Comparison of ENCODE assay signal across 23 cellular contexts in the genomic region with DNA sequence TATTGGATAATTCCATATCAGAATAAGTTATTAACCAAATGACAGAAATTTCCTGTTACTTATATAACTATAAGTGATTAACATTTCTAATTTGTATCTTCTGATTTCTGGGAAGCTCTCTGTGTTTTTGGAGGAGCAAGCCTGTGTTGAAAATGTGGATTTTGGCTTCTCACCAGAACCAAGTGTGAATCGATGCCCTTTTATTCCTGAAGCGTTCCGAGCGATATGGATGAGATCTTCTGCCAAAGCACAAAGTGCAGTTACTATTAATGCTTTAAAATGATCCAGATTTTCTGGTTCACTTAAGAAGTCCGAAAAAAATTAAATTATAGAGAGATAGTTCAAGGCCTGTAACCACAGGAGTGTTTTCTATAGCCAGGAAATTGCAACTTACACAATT. TPM values are rescaled to one million over a fixed set of nuclear protein-coding genes. Genes with fewer than 3 reads are reported as not detected.
DNase-seq lines count a peak whose midpoint lies in the region; ATAC-seq and TF ChIP-seq lines count a peak whose summit lies in the region.
"Had no signal": no experiment of that assay in that cellular context is flagged by ENCODE, and none has a peak within 500 bp of the region (broad histone marks: within the 10 kb centered on the region; RNA-seq: fewer than 3 reads in every experiment).

No MANE protein-coding gene starts in this region.

- H3K79me1 ChIP-seq in trophoblast cell (ENCODE audit: low read length): no peaks in the 10 kb centered on the region

- no peaks in the 10 kb centered on the region for H3K79me2 ChIP-seq in trophoblast cell (ENCODE audit: control insufficient read depth, insufficient read depth, low read length, poor library complexity)

- H2BK5ac ChIP-seq in trophoblast cell (ENCODE audit: low read depth, low read length, poor library complexity): no peak overlapping the region

- H2BK120ac ChIP-seq in trophoblast cell (ENCODE audit: insufficient read depth, low read length, poor library complexity): no peak overlapping the region

- ATAC-seq in left lobe of liver: peak; percentile 78
- ATAC-seq: A549, HCT116, K562, Right ventricle myocardium inferior had no signal

- no peak overlapping the region for H3K27ac ChIP-seq in trophoblast cell (ENCODE audit: low read depth, low read length)
- H3K27ac ChIP-seq: A549, C4-2B, PC-9, SJCRH30 had no signal

- H4K8ac ChIP-seq in trophoblast cell (ENCODE audit: low read depth, low read length): no peak overlapping the region

- H2AK5ac ChIP-seq in trophoblast cell (ENCODE audit: low read length): no peak overlapping the region

- H3K4me1 ChIP-seq in BE2C (no peaks in the 10 kb centered on the region), trophoblast cell (ENCODE audit: control insufficient read depth in 1 of 2, insufficient read depth in 2 of 2, low read length in 2 of 2) (no peaks in the 10 kb centered on the region)
- H3K4me1 ChIP-seq: A549, SJCRH30 had no signal

- H3K18ac ChIP-seq in trophoblast cell (ENCODE audit: low read length): no peak overlapping the region

- H4K91ac ChIP-seq in trophoblast cell (ENCODE audit: low read depth, low read length): no peak overlapping the region

- H3K4me3 ChIP-seq in BE2C (ENCODE audit: low read depth, low read length) (no peak overlapping the region), trophoblast cell (ENCODE audit: low read depth, low read length) (no peak overlapping the region)
- H3K4me3 ChIP-seq: A549, K562, PC-9, SJCRH30 had no signal

- H2AFZ ChIP-seq in trophoblast cell (ENCODE audit: insufficient read depth, low read length, poor library complexity): no peak overlapping the region
- H2AFZ ChIP-seq: PC-9 had no signal

- no peak overlapping the region for H3K4me2 ChIP-seq in trophoblast cell (ENCODE audit: low read length)
- H3K4me2 ChIP-seq: A549, PC-9 had no signal

- no peak for TF ChIP-seq CTCF in BE2C (IDR thresholded peaks at IDR 0.05; ENCODE audit: low read depth, low read length)

- H4K12ac ChIP-seq in trophoblast cell (ENCODE audit: low read depth, low read length): no peak overlapping the region

- H3K9ac ChIP-seq in trophoblast cell (ENCODE audit: low read length): no peak overlapping the region

- no peaks in the 10 kb centered on the region for H3K9me3 ChIP-seq in BE2C
- H3K9me3 ChIP-seq in trophoblast cell (ENCODE audit: insufficient read depth, low read depth, low read length): no peaks in the 10 kb centered on the region
- H3K9me3 ChIP-seq: A549, SJCRH30 had no signal

- H3K23ac ChIP-seq in trophoblast cell (ENCODE audit: low read length): no peak overlapping the region

- H2BK12ac ChIP-seq in trophoblast cell (ENCODE audit: low read length): no peak overlapping the region

- H3K27me3 ChIP-seq in BE2C (no peaks in the 10 kb centered on the region), trophoblast cell (ENCODE audit: insufficient read depth, low read length) (no peaks in the 10 kb centered on the region)
- H3K27me3 ChIP-seq: SJCRH30 had no signal

- DNase-seq in BE2C (peak; percentile 6), DMS79 treated with DMSO at 0.1 percent for 48 hours (lab: John Stamatoyannopoulos, UW) (peak; percentile 70), NCI-H446 (lab: John Stamatoyannopoulos, UW) (peak; percentile 35 to 74), left lobe of liver (ENCODE audit: low spot score) (peak; percentile 55), NCI-H2196 treated with DMSO at 0.1 percent for 48 hours (lab: John Stamatoyannopoulos, UW; ENCODE audit: unreplicated experiment) (no peak), OCI-M1 (lab: John Stamatoyannopoulos, UW) (no peak), trophoblast cell (no peak)
- DNase-seq: CD8-positive, alpha-beta memory T cell; DMS 273 treated with DMSO at 0.1 percent for 48 hours; DND-41; MV-4-11; NCI-H2081; NCI-H226; NCI-H524; NCI-H748 treated with DMSO at 0.1 percent for 48 hours; NK-92 treated with Interleukin-12 subunit alpha and Interleukin-12 subunit beta, amount 100 ng/mL, for 24 hours; PC-9; SJCRH30 had no signal

- no peak overlapping the region for H3K4ac ChIP-seq in trophoblast cell (ENCODE audit: low read depth, low read length)

- no peak overlapping the region for H3K14ac ChIP-seq in trophoblast cell (ENCODE audit: low read length)

- no CpG with 5 or more reads among the region's 5 CpGs for WGBS in trophoblast cell (ENCODE audit: extremely low coverage, insufficient coverage, insufficient read length)

- H3K36me3 ChIP-seq in BE2C: no peaks in the 10 kb centered on the region
- H3K36me3 ChIP-seq in trophoblast cell (ENCODE audit: control insufficient read depth in 1 of 2, insufficient read depth in 2 of 2, low read length in 2 of 2): no peaks in the 10 kb centered on the region
- H3K36me3 ChIP-seq: SJCRH30 had no signal

RNA-seq across cellular contexts. Expression of gene ALG14, which starts 22.8 kb away (rescaled TPM):
- 17.7 TPM for polyA plus RNA-seq in BE2C (2012; ENCODE audit: insufficient read depth, insufficient read length, low read depth)
- 5.4 TPM for total RNA-seq in left lobe of liver
- 3.5 and 3.8 TPM in 2 replicates for polyA plus RNA-seq in trophoblast cell (2013)

Comparison
In these comparisons a context has a peak if more than half of its experiments do, and no peak if none do; other contexts are left out.
1. DNase-seq: peak in BE2C (single experiment), DMS79 treated with DMSO at 0.1 percent for 48 hours (single experiment), NCI-H446 (2 of 2) and left lobe of liver (single experiment); none in NCI-H2196 treated with DMSO at 0.1 percent for 48 hours (single experiment), OCI-M1 (single experiment) and trophoblast cell (0 of 2).